ENCODE assay signal across 1 cellular context in genomic region chr3:105495021-105495420, GRCh38.
TF ChIP-seq lines count a peak whose summit lies in the region.

No MANE protein-coding gene starts in this region.

TF ChIP-seq in WTC11, 78 proteins besides CTCF, POLR2A, EP300 and RAD21 (continued from another document):
- TF ChIP-seq E2F5 (CRISPR knock-in tag; IDR thresholded peaks at IDR 0.05), result no peak
- TF ChIP-seq ZNF423 (CRISPR knock-in tag; IDR thresholded peaks at IDR 0.05), result no peak
- TF ChIP-seq TCF7 (CRISPR knock-in tag; IDR thresholded peaks at IDR 0.05; ENCODE audit: low read depth), result no peak
- no peak for TF ChIP-seq GABPB1 (CRISPR knock-in tag; IDR thresholded peaks at IDR 0.05)
TF ChIP-seq in WTC11: peak in this region for 0.
